In genomic region chr3:24072193-24072592, GRCh38 we compare ENCODE assay signal across 20 cellular contexts.
A peak's percentile ranks its signal among the peaks of the same experiment; 100 is the strongest.
DNase-seq lines count a peak whose midpoint lies in the region; ATAC-seq, FAIRE-seq and TF ChIP-seq lines count a peak whose summit lies in the region.
"Had no signal": no experiment of that assay in that cellular context is flagged by ENCODE, and none has a peak within 500 bp of the region (broad histone marks: within the 10 kb centered on the region; RNA-seq: fewer than 3 reads in every experiment).

No MANE protein-coding gene starts in this region.

- H3K27me3 Mint-ChIP-seq in GM23338 (ENCODE audit: insufficient read depth, low read depth, poor library complexity): peaks cover 2% of the 10 kb centered on the region
- H3K27me3 Mint-ChIP-seq: CD4-positive, alpha-beta T cell had no signal

- H3K4me2 ChIP-seq in GM23338: no peak overlapping the region
- H3K4me2 ChIP-seq: BLaER1 had no signal

- H4K20me1 ChIP-seq in GM23338 (replicated peaks; ENCODE audit: insufficient read depth): no peaks in the 10 kb centered on the region
- H4K20me1 ChIP-seq: BLaER1 had no signal

- no peak for ATAC-seq in GM23338
- ATAC-seq in GM18870 (IDR thresholded peaks at IDR 0.05; ENCODE audit: unreplicated experiment): no peak
- ATAC-seq: CD8-positive, alpha-beta T cell had no signal

- no peak overlapping the region for H3K27ac Mint-ChIP-seq in GM23338
- H3K27ac Mint-ChIP-seq: CD4-positive, alpha-beta T cell; CD8-positive, alpha-beta T cell had no signal

- H3K36me3 ChIP-seq in HEK293 (ENCODE audit: control insufficient read depth in 2 of 2, insufficient read depth in 1 of 2, low read length in 2 of 2) (no peaks in the 10 kb centered on the region), bronchial epithelial cell (ENCODE audit: control insufficient read depth, insufficient read depth, low read length) (no peaks in the 10 kb centered on the region), GM23338 (ENCODE audit: insufficient read depth) (no peaks in the 10 kb centered on the region)
- H3K36me3 ChIP-seq: BE2C, BLaER1 had no signal

- H3K4me1 ChIP-seq in HEK293 (ENCODE audit: control insufficient read depth, insufficient read depth, low read length) (no peaks in the 10 kb centered on the region), GM23338 (ENCODE audit: insufficient read depth) (no peaks in the 10 kb centered on the region)
- H3K4me1 ChIP-seq: BE2C, BLaER1, Caco-2 had no signal

- FAIRE-seq in bronchial epithelial cell (lab: Jason Lieb, UNC): peak; percentile 18
- FAIRE-seq: A204.1, D721Med, G401.6, GM12891 had no signal

- peak overlapping the region; percentile 90 for H3K27ac ChIP-seq in 22Rv1
- no peak overlapping the region for H3K27ac ChIP-seq in HEK293 (ENCODE audit: extremely low read depth, low read depth, low read length)
- H3K27ac ChIP-seq in GM23338 (ENCODE audit: low read depth): no peak overlapping the region
- H3K27ac ChIP-seq: BLaER1 had no signal

- CTCF ChIA-PET in HEK293 (lab: Yijun Ruan, JAX): no interaction called here

- no peaks in the 10 kb centered on the region for H3K27me3 ChIP-seq in bronchial epithelial cell (ENCODE audit: control insufficient read depth, insufficient read depth, low read length)
- H3K27me3 ChIP-seq in GM23338 (ENCODE audit: insufficient read depth): no peaks in the 10 kb centered on the region
- H3K27me3 ChIP-seq: BE2C, BLaER1 had no signal

- H3K9me3 ChIP-seq in HEK293 (ENCODE audit: control insufficient read depth, insufficient read depth, low read depth, low read length): no peaks in the 10 kb centered on the region
- H3K9me3 ChIP-seq: BE2C, BLaER1, Caco-2 had no signal

- TF ChIP-seq CTCF in 22Rv1 (IDR thresholded peaks at IDR 0.05) (no peak), HEK293 (tag by site-specific recombination; IDR thresholded peaks at IDR 0.05) (no peak), bronchial epithelial cell (IDR thresholded peaks at IDR 0.05; ENCODE audit: insufficient read depth, low read length, severe bottlenecking) (no peak), GM23338 (conservative IDR thresholded peaks at IDR 0.05; ENCODE audit: low read depth in 2 of 2) (no peak)

- DNase-seq in bronchial epithelial cell (ENCODE audit: low read depth): no peak
- DNase-seq in GM23338 (ENCODE audit: low spot score): no peak
- DNase-seq: 8988T; ACHN; BE2C; C1 segment of cervical spinal cord; Caco-2; Calu3; CD4-positive, alpha-beta T cell; CD8-positive, alpha-beta T cell; DMS79 treated with DMSO at 0.1 percent for 48 hours; GF-D8 had no signal

- POLR2A ChIA-PET in HEK293 (lab: Yijun Ruan, JAX): no interaction called here

- H3K9me3 Mint-ChIP-seq in GM23338: peaks cover 3% of the 10 kb centered on the region; the same call in 1 of the 3 replicates
- H3K9me3 Mint-ChIP-seq: CD4-positive, alpha-beta T cell had no signal

- H3K79me2 ChIP-seq in GM23338 (replicated peaks; ENCODE audit: insufficient read depth): no peaks in the 10 kb centered on the region

- H3K4me3 Mint-ChIP-seq in GM23338: no peak overlapping the region
- H3K4me3 Mint-ChIP-seq: CD4-positive, alpha-beta T cell; CD8-positive, alpha-beta T cell had no signal

- H3F3A ChIP-seq in GM23338 (replicated peaks; ENCODE audit: low read depth): no peaks in the 10 kb centered on the region

- no peaks in the 10 kb centered on the region for H3K4me1 Mint-ChIP-seq in GM23338

- H3K4me3 ChIP-seq in HEK293 (ENCODE audit: low read depth, low read length) (no peak overlapping the region), bronchial epithelial cell (ENCODE audit: low read depth, low read length) (no peak overlapping the region), GM23338 (no peak overlapping the region)
- H3K4me3 ChIP-seq: BLaER1 had no signal

- no peaks in the 10 kb centered on the region for H3K9me2 ChIP-seq in GM23338 (ENCODE audit: insufficient read depth)

- H2AFZ ChIP-seq in GM23338: no peak overlapping the region

- H3K36me3 Mint-ChIP-seq in GM23338 (ENCODE audit: low read depth): no peaks in the 10 kb centered on the region
- H3K36me3 Mint-ChIP-seq: CD8-positive, alpha-beta T cell had no signal

TF ChIP-seq in HEK293, 187 proteins besides CTCF, POLR2A, EP300 and RAD21:
- TF ChIP-seq ZNF629 (tag by site-specific recombination; IDR thresholded peaks at IDR 0.05): no peak
- TF ChIP-seq ZNF623 (tag by site-specific recombination; IDR thresholded peaks at IDR 0.05): peak; percentile 82

TF ChIP-seq in GM23338, 12 proteins besides CTCF, POLR2A, EP300 and RAD21 (continues in another document):
- TF ChIP-seq CREB1 (CRISPR knock-in tag; IDR thresholded peaks at IDR 0.05; ENCODE audit: low read depth): no peak
- no peak for TF ChIP-seq ZNF462 (CRISPR knock-in tag; IDR thresholded peaks at IDR 0.05)
- TF ChIP-seq STAT1 (IDR thresholded peaks at IDR 0.05; ENCODE audit: unreplicated experiment): no peak
- no peak for TF ChIP-seq ETS1 (IDR thresholded peaks at IDR 0.05)
- TF ChIP-seq ZNF331 (CRISPR knock-in tag; IDR thresholded peaks at IDR 0.05; ENCODE audit: low read depth): no peak
- TF ChIP-seq POLR2AphosphoS5 (IDR thresholded peaks at IDR 0.05; ENCODE audit: low read depth): no peak
- TF ChIP-seq EZH2 (IDR thresholded peaks at IDR 0.05; ENCODE audit: low read depth, unreplicated experiment): no peak
